In the genomic region with DNA sequence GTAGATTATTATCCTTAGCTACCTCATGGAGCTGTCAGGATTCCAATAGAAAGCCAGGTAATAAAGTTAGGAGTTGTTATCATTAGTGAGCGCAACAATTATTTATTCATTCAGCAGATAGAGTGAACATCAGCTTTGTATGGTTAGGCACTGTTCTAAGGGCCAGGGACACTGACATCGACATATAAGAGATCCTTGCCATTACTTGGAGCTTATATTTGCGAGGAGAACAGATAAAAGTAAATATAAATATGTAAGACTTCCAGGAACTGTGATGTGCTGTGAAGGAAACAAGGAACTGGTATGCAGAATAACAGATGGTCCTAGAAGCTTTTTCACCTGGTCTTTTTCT, we compare ENCODE assay signal across 8 cellular contexts. TPM values are rescaled to one million over a fixed set of nuclear protein-coding genes. Genes with fewer than 3 reads are reported as not detected.
DNase-seq lines count a peak whose midpoint lies in the region; ATAC-seq and TF ChIP-seq lines count a peak whose summit lies in the region.

No MANE protein-coding gene starts in this region.

- peak overlapping the region; percentile 97 for H3K56ac ChIP-seq in mesendoderm (ENCODE audit: low read length)

- intact Hi-C loops in heart right ventricle (cut with DNase I) = loop anchor here in 6 of 10 donors (2.0 to 10.0 kb wide), 5 partner anchors 34 to 284 kb away; a partner anchor contains a TSS
- intact Hi-C loops in Right ventricle myocardium superior (cut with DNase I) = no loop called here
- intact Hi-C loops in breast epithelium (cut with DNase I; ENCODE audit: low total_unique reads) = no loop called here
- intact Hi-C loops in uterus (cut with DNase I; ENCODE audit: low total_unique reads) = loop anchor here (10.0 kb wide), 1 partner anchor 54 kb away; a partner anchor contains a TSS

- no peak overlapping the region for H2BK120ac ChIP-seq in mesendoderm (ENCODE audit: low read depth, low read length)

- peak overlapping the region; percentile 76 for H3K4me2 ChIP-seq in mesendoderm (ENCODE audit: low read length)

- H3K9ac ChIP-seq in mesendoderm (ENCODE audit: low read length) = peak overlapping the region; percentile 99

- peak overlapping the region; percentile 35 to 87 (median 75) for H3K4me3 ChIP-seq in heart right ventricle
- H3K4me3 ChIP-seq in breast epithelium = peak overlapping the region; percentile 82 to 95 (median 93)
- peak overlapping the region; percentile 99 for H3K4me3 ChIP-seq in mesendoderm (ENCODE audit: low read length)
- peak overlapping the region; percentile 62 to 68 for H3K4me3 ChIP-seq in uterus

- no peak overlapping the region for H2BK5ac ChIP-seq in mesendoderm (ENCODE audit: low read length)

- H4K8ac ChIP-seq in mesendoderm (ENCODE audit: low read depth, low read length) = no peak overlapping the region

- H3K27me3 ChIP-seq in heart right ventricle = no peaks in the 10 kb centered on the region
- H3K27me3 ChIP-seq in breast epithelium = no peaks in the 10 kb centered on the region
- no peaks in the 10 kb centered on the region for H3K27me3 ChIP-seq in mesendoderm (ENCODE audit: insufficient read depth, low read length, poor library complexity)
- H3K27me3 ChIP-seq in uterus = no peaks in the 10 kb centered on the region

- H2AK5ac ChIP-seq in mesendoderm (ENCODE audit: low read length) = no peak overlapping the region

- peaks cover 0 to 33% (median 15%) of the 10 kb centered on the region in 9 donors for H3K36me3 ChIP-seq in heart right ventricle
- peaks cover 7% of the 10 kb centered on the region for H3K36me3 ChIP-seq in breast epithelium
- H3K36me3 ChIP-seq in mesendoderm (ENCODE audit: control insufficient read depth, insufficient read depth, low read length) = peaks cover 2% of the 10 kb centered on the region
- no peaks in the 10 kb centered on the region for H3K36me3 ChIP-seq in uterus

- TF ChIP-seq CTCF in heart right ventricle (IDR thresholded peaks at IDR 0.05) = no peak
- TF ChIP-seq CTCF in breast epithelium (IDR thresholded peaks at IDR 0.05) = no peak
- TF ChIP-seq CTCF in uterus (IDR thresholded peaks at IDR 0.05) = no peak

- H3K9me3 ChIP-seq in heart right ventricle = no peaks in the 10 kb centered on the region
- H3K9me3 ChIP-seq in breast epithelium = no peaks in the 10 kb centered on the region
- no peaks in the 10 kb centered on the region for H3K9me3 ChIP-seq in uterus

- no peak overlapping the region for H3K4ac ChIP-seq in mesendoderm (ENCODE audit: low read depth, low read length)

- 3 to 4% methylated on average over 3 of the region's 3 CpGs for WGBS in heart right ventricle, 2 donors
- no CpG with 5 or more reads among the region's 3 CpGs for WGBS in mesendoderm (ENCODE audit: extremely low coverage, insufficient coverage, low lambda C conversion rate)

- H3K79me1 ChIP-seq in mesendoderm (ENCODE audit: low read length) = peaks cover 18% of the 10 kb centered on the region

- ATAC-seq in heart right ventricle (no peak), Right ventricle myocardium superior (ENCODE audit: poor library complexity) (no peak)

- no peak overlapping the region for H2BK15ac ChIP-seq in mesendoderm (replicated peaks; ENCODE audit: low read depth)

- H3K4me1 ChIP-seq in heart right ventricle (peaks cover 5 to 50% (median 29%) of the 10 kb centered on the region in 9 donors), breast epithelium (no peaks in the 10 kb centered on the region), mesendoderm (ENCODE audit: control insufficient read depth, low read depth, low read length) (peaks cover 5% of the 10 kb centered on the region), uterus (peaks cover 3 to 5% of the 10 kb centered on the region in 2 donors)

- peak overlapping the region; percentile 70 for H3K18ac ChIP-seq in mesendoderm (ENCODE audit: low read length)

- peaks cover 22% of the 10 kb centered on the region for H3K79me2 ChIP-seq in mesendoderm (ENCODE audit: control insufficient read depth, insufficient read depth, low read length)

- H3K27ac ChIP-seq in heart right ventricle (peak overlapping the region in 9 of 10 donors; percentile 65 to 97 (median 95)), breast epithelium (peak overlapping the region; percentile 98 to 99), mesendoderm (ENCODE audit: low read depth, low read length) (no peak overlapping the region), uterus (peak overlapping the region; percentile 84 to 90)

- TF ChIP-seq POLR2A in breast epithelium (IDR thresholded peaks at IDR 0.05) (no peak), uterus (IDR thresholded peaks at IDR 0.05) (no peak)

- H3K23ac ChIP-seq in mesendoderm (ENCODE audit: low read length) = no peak overlapping the region

- no peak overlapping the region for H4K5ac ChIP-seq in mesendoderm (ENCODE audit: low read length)

- DNase-seq in heart right ventricle (no peak), Right ventricle myocardium superior (no peak), breast epithelium (ENCODE audit: low spot score in 2 of 2) (no peak), mesendoderm (no peak), uterus (no peak), NOMO-1 treated with DMSO at 0.1 percent for 48 hours (lab: John Stamatoyannopoulos, UW; ENCODE audit: unreplicated experiment) (no peak), AG08396 (ENCODE audit: low spot score) (no peak), SW 1271 (lab: John Stamatoyannopoulos, UW) (no peak)

RNA-seq across cellular contexts. Expression of a gene that starts 0.5 kb away (rescaled TPM):
- total RNA-seq in heart right ventricle = 10 to 100 TPM; 12.4 to 18.0 (median 15.2) TPM
- 10 to 100 TPM in 1 of 2 donors, 1 to 10 TPM in 1; 5.6 to 16.1 TPM for polyA plus RNA-seq in heart right ventricle
- total RNA-seq in Right ventricle myocardium superior = 16.8 TPM
- total RNA-seq in breast epithelium = 10 to 100 TPM; 10.5 to 11.5 (median 11.5) TPM
- polyA plus RNA-seq in mesendoderm (2013, experiment 1 of 2) = 50.3 TPM
- polyA plus RNA-seq in mesendoderm (2013, experiment 2 of 2) = 49.8 TPM
- total RNA-seq in uterus = 10 to 100 TPM in 3 of 4 donors, 1 to 10 TPM in 1; 10.0 to 14.1 (median 11.9) TPM

RNA-seq across cellular contexts. Expression of a gene that starts 0.7 kb away (rescaled TPM):
- 10 to 100 TPM in 5 of 10 donors, 1 to 10 TPM in 5; 8.5 to 15.8 (median 11.3) TPM for total RNA-seq in heart right ventricle
- polyA plus RNA-seq in heart right ventricle = 1 to 10 TPM; 7.3 to 9.7 TPM
- total RNA-seq in Right ventricle myocardium superior = 7.7 TPM
- 10 to 100 TPM; 57.4 to 74.2 (median 61.3) TPM for total RNA-seq in breast epithelium
- polyA plus RNA-seq in mesendoderm (2013, experiment 1 of 2) = 12.8 TPM
- 12.3 TPM for polyA plus RNA-seq in mesendoderm (2013, experiment 2 of 2)
- 10 to 100 TPM; 15.3 to 85.8 (median 48.5) TPM for total RNA-seq in uterus

RNA-seq across cellular contexts. Expression of a gene that starts 54.2 kb away (rescaled TPM):
- total RNA-seq in heart right ventricle = 10 to 100 TPM; 23.9 to 47.4 (median 37.2) TPM
- polyA plus RNA-seq in heart right ventricle = 10 to 100 TPM; 38.0 to 98.0 TPM
- total RNA-seq in Right ventricle myocardium superior = 32.1 TPM
- 100 to 1,000 TPM in 1 of 3 donors, 10 to 100 TPM in 2; 90.5 to 170 (median 93.4) TPM for total RNA-seq in breast epithelium
- polyA plus RNA-seq in mesendoderm (2013, experiment 1 of 2) = 29.4 TPM
- polyA plus RNA-seq in mesendoderm (2013, experiment 2 of 2) = 28.9 TPM
- 100 to 1,000 TPM in 2 of 4 donors, 10 to 100 TPM in 2; 93.5 to 114 (median 102) TPM for total RNA-seq in uterus

RNA-seq across cellular contexts. Expression of a gene that starts 54.4 kb away (rescaled TPM):
- total RNA-seq in heart right ventricle = 10 to 100 TPM; 18.0 to 37.2 (median 28.0) TPM
- 10 to 100 TPM; 20.1 to 23.8 TPM for polyA plus RNA-seq in heart right ventricle
- 35.9 TPM for total RNA-seq in Right ventricle myocardium superior
- 10 to 100 TPM; 15.1 to 19.9 (median 17.9) TPM for total RNA-seq in breast epithelium
- polyA plus RNA-seq in mesendoderm (2013, experiment 1 of 2) = 21.8 TPM
- polyA plus RNA-seq in mesendoderm (2013, experiment 2 of 2) = 21.7 TPM
- total RNA-seq in uterus = 10 to 100 TPM in 1 of 4 donors, 1 to 10 TPM in 3; 6.2 to 12.0 (median 7.8) TPM

Comparison
In these comparisons a context has a peak if more than half of its experiments do, and no peak if none do; other contexts are left out.
1. intact Hi-C loops: an anchor here in heart right ventricle (2.0 to 10.0 kb wide) and uterus (10.0 kb wide); none called in Right ventricle myocardium superior and breast epithelium.